1 cellular context compared by ENCODE assay signal in genomic region chr14:101828038-101828437, GRCh38.
TF ChIP-seq lines count a peak whose summit lies in the region.

No MANE protein-coding gene starts in this region.

TF ChIP-seq in WTC11, 78 proteins besides CTCF, POLR2A, EP300 and RAD21 (continued from another document):
- TF ChIP-seq PRDM15 (CRISPR knock-in tag; IDR thresholded peaks at IDR 0.05) (no peak), NFATC4 (CRISPR knock-in tag; IDR thresholded peaks at IDR 0.05) (no peak), RORB (CRISPR knock-in tag; IDR thresholded peaks at IDR 0.05) (no peak), IRF2 (CRISPR knock-in tag; IDR thresholded peaks at IDR 0.05; ENCODE audit: borderline replicate concordance, low read depth) (no peak), ZNF396 (CRISPR knock-in tag; IDR thresholded peaks at IDR 0.05; ENCODE audit: borderline replicate concordance) (no peak), TEAD1 (CRISPR knock-in tag; IDR thresholded peaks at IDR 0.05) (no peak), ELF4 (CRISPR knock-in tag; IDR thresholded peaks at IDR 0.05; ENCODE audit: low read depth) (no peak), ZNF138 (CRISPR knock-in tag; conservative IDR thresholded peaks at IDR 0.05) (no peak)
